Comparison of ENCODE assay signal across 8 cellular contexts in the genomic region with DNA sequence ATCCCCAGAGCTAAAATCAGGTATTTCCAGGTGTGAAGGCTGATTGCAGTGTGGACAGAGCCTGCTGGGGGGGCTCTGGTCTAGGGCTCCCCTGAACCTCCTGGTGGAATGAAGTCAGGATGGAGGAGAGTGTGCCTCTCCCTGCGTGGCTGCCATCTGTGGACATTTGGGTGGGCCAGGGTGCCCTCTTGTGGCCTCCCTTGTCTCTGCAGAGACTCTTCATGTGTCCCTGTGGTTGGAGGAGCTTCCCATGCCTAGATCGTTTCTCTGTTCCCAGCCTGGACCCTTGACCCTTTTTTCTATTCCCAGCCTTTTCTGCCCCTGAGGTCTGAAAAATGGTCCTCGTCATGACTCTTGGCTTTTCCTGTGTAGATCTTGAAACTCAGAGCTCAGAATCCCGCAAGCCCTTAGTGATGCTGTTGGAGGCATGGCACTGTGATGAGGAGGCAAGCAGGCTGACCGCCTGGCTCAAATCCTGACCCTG. TPM values are rescaled to one million over a fixed set of nuclear protein-coding genes. Genes with fewer than 3 reads are reported as not detected.
A peak's percentile ranks its signal among the peaks of the same experiment; 100 is the strongest.
DNase-seq lines count a peak whose midpoint lies in the region; ATAC-seq and TF ChIP-seq lines count a peak whose summit lies in the region.

No MANE protein-coding gene starts in this region.

- peak; percentile 80 for TF ChIP-seq CTCF in AG04450 (IDR thresholded peaks at IDR 0.05; ENCODE audit: low read depth, low read length)
- TF ChIP-seq CTCF in GM13977 (IDR thresholded peaks at IDR 0.05; ENCODE audit: extremely low read depth, insufficient read depth, missing control alignments), result peak; percentile 85
- TF ChIP-seq CTCF in epithelial cell of proximal tubule (conservative IDR thresholded peaks at IDR 0.05; ENCODE audit: low read depth, low read length), result peak; percentile 87
- peak; percentile 73 for TF ChIP-seq CTCF in natural killer cell (IDR thresholded peaks at IDR 0.05)
- TF ChIP-seq CTCF in thoracic aorta (IDR thresholded peaks at IDR 0.05), result peak; percentile 50

- H3K4me3 ChIP-seq in AG04450 (ENCODE audit: low read depth, low read length) (no peak overlapping the region), epithelial cell of proximal tubule (ENCODE audit: low read depth, low read length) (no peak overlapping the region), thoracic aorta (no peak overlapping the region)

- H3K27me3 Mint-ChIP-seq in activated CD8-positive, alpha-beta memory T cell treated with anti-CD3 and anti-CD28 coated beads, Interleukin-2, amount 10 ng/mL, durations not matched to agents 7 days and 5 days, result no peaks in the 10 kb centered on the region
- H3K27me3 Mint-ChIP-seq in natural killer cell (ENCODE audit: low read depth in 2 of 2), result peaks cover 0 to 4% of the 10 kb centered on the region in 2 donors

- no peak for DNase-seq in AG04450 (ENCODE audit: low read depth, low spot score)
- DNase-seq in GM13977 (ENCODE audit: low spot score), result peak; percentile 64
- peak; percentile 27 for DNase-seq in NCI-H526 treated with DMSO at 0.1 percent for 48 hours (lab: John Stamatoyannopoulos, UW)
- peak; percentile 65 for DNase-seq in activated CD8-positive, alpha-beta memory T cell treated with anti-CD3 and anti-CD28 coated beads, Interleukin-2, amount 10 ng/mL, durations not matched to agents 7 days and 5 days
- no peak for DNase-seq in epithelial cell of proximal tubule (ENCODE audit: low read depth)
- DNase-seq in natural killer cell, result peak; percentile 44
- no peak for DNase-seq in thoracic aorta (ENCODE audit: low spot score)

- in situ Hi-C loops in GM13977 (cut with MboI; ENCODE audit: low pct_unique_long_range_greater_than_20kb, low sequenced_read_pairs, unreplicated experiment), result no loop called here

- H3K9me3 ChIP-seq in AG04450 (ENCODE audit: control insufficient read depth, insufficient read depth, low read length) (no peaks in the 10 kb centered on the region), thoracic aorta (no peaks in the 10 kb centered on the region)

- POLR2A ChIA-PET in AG04450 (lab: Yijun Ruan, JAX), result no interaction called here

- intact Hi-C loops in natural killer cell (cut with micrococcal nuclease), result loop anchor here (5.0 to 10.0 kb wide), 2 partner anchors 106 to 291 kb away; no protein-coding TSS in a partner anchor

- CTCF ChIA-PET in AG04450 (lab: Charles Lee), result interaction anchor here (0.5 to 2.6 kb wide), 25 partner anchors 8 to 663 kb away, joined by 3 to 23 read pairs (median 4); no protein-coding TSS in a partner anchor
- CTCF ChIA-PET in activated CD8-positive, alpha-beta memory T cell treated with anti-CD3 and anti-CD28 coated beads, Interleukin-2, amount 10 ng/mL, durations not matched to agents 7 days and 5 days (lab: Charles Lee), result interaction anchor here (0.6 to 5.2 kb wide), 23 partner anchors 9 to 382 kb away, joined by 3 to 44 read pairs (median 4); partner anchors contain the start of genes C20orf202 and TMEM74B

- peaks cover 3% of the 10 kb centered on the region for H3K4me1 Mint-ChIP-seq in activated CD8-positive, alpha-beta memory T cell treated with anti-CD3 and anti-CD28 coated beads, Interleukin-2, amount 10 ng/mL, durations not matched to agents 7 days and 5 days
- no peaks in the 10 kb centered on the region for H3K4me1 Mint-ChIP-seq in natural killer cell

- H3K36me3 ChIP-seq in thoracic aorta, result no peaks in the 10 kb centered on the region

- no peaks in the 10 kb centered on the region for H3K9me3 Mint-ChIP-seq in activated CD8-positive, alpha-beta memory T cell treated with anti-CD3 and anti-CD28 coated beads, Interleukin-2, amount 10 ng/mL, durations not matched to agents 7 days and 5 days (ENCODE audit: low read depth)
- H3K9me3 Mint-ChIP-seq in natural killer cell, result no peaks in the 10 kb centered on the region

- no peaks in the 10 kb centered on the region for H3K4me1 ChIP-seq in thoracic aorta (ENCODE audit: control insufficient read depth in 1 of 2, low read depth in 2 of 2)

- no peak overlapping the region for H3K4me3 Mint-ChIP-seq in activated CD8-positive, alpha-beta memory T cell treated with anti-CD3 and anti-CD28 coated beads, Interleukin-2, amount 10 ng/mL, durations not matched to agents 7 days and 5 days
- no peak overlapping the region for H3K4me3 Mint-ChIP-seq in natural killer cell

- H3K27ac ChIP-seq in AG04450 (ENCODE audit: low read depth, low read length) (no peak overlapping the region), thoracic aorta (no peak overlapping the region)

- peaks cover 3% of the 10 kb centered on the region for H3K27me3 ChIP-seq in AG04450 (ENCODE audit: control insufficient read depth, insufficient read depth, low read length)
- H3K27me3 ChIP-seq in thoracic aorta (replicated peaks; ENCODE audit: insufficient read depth), result no peaks in the 10 kb centered on the region

- no peak overlapping the region for H3K27ac Mint-ChIP-seq in activated CD8-positive, alpha-beta memory T cell treated with anti-CD3 and anti-CD28 coated beads, Interleukin-2, amount 10 ng/mL, durations not matched to agents 7 days and 5 days
- H3K27ac Mint-ChIP-seq in natural killer cell, result no peak overlapping the region

- ATAC-seq in activated CD8-positive, alpha-beta memory T cell treated with anti-CD3 and anti-CD28 coated beads, Interleukin-2, amount 10 ng/mL, durations not matched to agents 7 days and 5 days, result peak; percentile 75
- peak; percentile 65 to 90 (median 82) for ATAC-seq in natural killer cell
- ATAC-seq in thoracic aorta (ENCODE audit: insufficient number of reproducible peaks, low FRiP score, low read depth), result no peak
- no peak for ATAC-seq in HG03045 (IDR thresholded peaks at IDR 0.05; ENCODE audit: unreplicated experiment)

- H3K36me3 Mint-ChIP-seq in activated CD8-positive, alpha-beta memory T cell treated with anti-CD3 and anti-CD28 coated beads, Interleukin-2, amount 10 ng/mL, durations not matched to agents 7 days and 5 days, result no peaks in the 10 kb centered on the region
- H3K36me3 Mint-ChIP-seq in natural killer cell, result no peaks in the 10 kb centered on the region

RNA-seq across cellular contexts. Expression of gene PSMF1, which starts 9.9 kb away (rescaled TPM):
- polyA plus RNA-seq in AG04450 (2011; rRNA removed), result 107 and 116 TPM in 2 replicates
- 71.0 and 83.7 TPM in 2 replicates for polyA minus RNA-seq in AG04450 (2011; rRNA and poly(A)+ RNA removed)
- total RNA-seq in activated CD8-positive, alpha-beta memory T cell treated with anti-CD3 and anti-CD28 coated beads, Interleukin-2, amount 10 ng/mL, durations not matched to agents 7 days and 5 days, result 100 to 1,000 TPM; 146 to 147 TPM
- total RNA-seq in epithelial cell of proximal tubule (156 and 171 TPM in 2 replicates), natural killer cell (100 to 1,000 TPM in 2 of 3 donors, 10 to 100 TPM in 1; 97.1 to 107 (median 101) TPM), thoracic aorta (100 to 1,000 TPM in 1 of 2 donors, 10 to 100 TPM in 1; 86.7 to 116 TPM)

Comparison
In these comparisons a context has a peak if more than half of its experiments do, and no peak if none do; other contexts are left out.
1. DNase-seq: peak in GM13977 (single experiment), NCI-H526 treated with DMSO at 0.1 percent for 48 hours (single experiment), activated CD8-positive, alpha-beta memory T cell treated with anti-CD3 and anti-CD28 coated beads, Interleukin-2, amount 10 ng/mL, durations not matched to agents 7 days and 5 days (single experiment) and natural killer cell (single experiment); none in AG04450 (single experiment), epithelial cell of proximal tubule (single experiment) and thoracic aorta (single experiment).
2. ATAC-seq: peak in activated CD8-positive, alpha-beta memory T cell treated with anti-CD3 and anti-CD28 coated beads, Interleukin-2, amount 10 ng/mL, durations not matched to agents 7 days and 5 days (single experiment) and natural killer cell (3 of 3); none in thoracic aorta (single experiment) and HG03045 (single experiment).
3. Peak in every context shown above with its lines, with median percentiles within 50 percentile points of each other: CTCF ChIP-seq.